In genomic region chr3:142724682-142725351, GRCh38 we compare ENCODE assay signal across 8 cellular contexts. TPM values are rescaled to one million over a fixed set of nuclear protein-coding genes. Genes with fewer than 3 reads are reported as not detected.
DNase-seq lines count a peak whose midpoint lies in the region; ATAC-seq, FAIRE-seq and TF ChIP-seq lines count a peak whose summit lies in the region.

No MANE protein-coding gene starts in this region.

- H3K4me2 ChIP-seq in PC-3 (ENCODE audit: low read length), result peak overlapping the region; percentile 94
- H3K4me2 ChIP-seq in GM12878 (ENCODE audit: control insufficient read depth, insufficient read depth), result peak overlapping the region; percentile 36

- H3K4me3 ChIP-seq in PC-3 (ENCODE audit: low read length) (peak overlapping the region; percentile 92), GM12878 (peak overlapping the region; percentile 70)

- DNase-seq in PC-3, result peak; percentile 28
- DNase-seq in GM12878 (ENCODE audit: low read depth, low spot score), result no peak
- peak; percentile 50 for DNase-seq in iPS DF 19.7 (ENCODE audit: low read depth, low spot score)
- peak; percentile 39 for DNase-seq in putamen (ENCODE audit: low spot score)

- SMC1A ChIA-PET in GM12878 (lab: Charles Lee; ENCODE audit: uncharacterized antibody, unreplicated experiment), result no interaction called here

- CTCF ChIA-PET in PC-3 (lab: Charles Lee), result no interaction called here
- CTCF ChIA-PET in GM12878 (lab: Yijun Ruan, JAX), result no interaction called here

- H3K36me3 ChIP-seq in PC-3 (ENCODE audit: low read depth, low read length), result no peaks in the 10 kb centered on the region
- H3K36me3 ChIP-seq in GM12878 (ENCODE audit: control insufficient read depth in 2 of 2, insufficient read depth in 2 of 2, low read length in 1 of 2), result no peaks in the 10 kb centered on the region

- FAIRE-seq in GM12878 (lab: Jason Lieb, UNC), result no peak

- intact Hi-C loops in PC-3 (cut with micrococcal nuclease) (loop anchor here (10.0 kb wide), 2 partner anchors 130 to 270 kb away; partner anchors contain the start of gene PLS1), GM12878 (cut with micrococcal nuclease; ENCODE audit: unreplicated experiment) (loop anchor here (5.0 kb wide), 2 partner anchors 703 to 1758 kb away; no protein-coding TSS in a partner anchor)

- RAD21 ChIA-PET in GM12878 (lab: Charles Lee; ENCODE audit: unreplicated experiment), result no interaction called here

- TF ChIP-seq EP300 in GM12878 (IDR thresholded peaks at IDR 0.05; ENCODE audit: borderline replicate concordance in 1 of 2, control insufficient read depth in 1 of 2, low read depth in 2 of 2, low read length in 2 of 2), result no peak

- H3K9me3 ChIP-seq in PC-3 (ENCODE audit: low read length) (no peaks in the 10 kb centered on the region), GM12878 (replicated peaks; ENCODE audit: control insufficient read depth, insufficient read depth, low read length) (no peaks in the 10 kb centered on the region)

- peak overlapping the region; percentile 51 for H3K9ac ChIP-seq in PC-3 (ENCODE audit: low read length)
- no peak overlapping the region for H3K9ac ChIP-seq in GM12878 (ENCODE audit: control insufficient read depth, insufficient read depth, low read length)

- peak; percentile 24; the same call in 1 of the 2 replicates for TF ChIP-seq CTCF in 22Rv1 (IDR thresholded peaks at IDR 0.05)
- 0 out of 2 replicates have a peak, but pooled peaks have one; percentile 15 for TF ChIP-seq CTCF in PC-3 (conservative IDR thresholded peaks at IDR 0.05; ENCODE audit: low read depth, low read length)
- no peak for TF ChIP-seq CTCF in GM12878 (IDR thresholded peaks at IDR 0.05 in 2 of 3, conservative IDR thresholded peaks at IDR 0.05 in 1 of 3; ENCODE audit: control insufficient read depth in 2 of 3, extremely low read depth in 1 of 3, insufficient read depth in 1 of 3, low read depth in 3 of 3, low read length in 3 of 3)

- no peaks in the 10 kb centered on the region for H3K79me2 ChIP-seq in PC-3 (ENCODE audit: low read length)
- H3K79me2 ChIP-seq in GM12878 (ENCODE audit: control insufficient read depth, insufficient read depth, low read length), result no peaks in the 10 kb centered on the region

- no peak for TF ChIP-seq RAD21 in GM12878 (IDR thresholded peaks at IDR 0.05; ENCODE audit: insufficient read depth, low read depth, low read length)

- no peak for TF ChIP-seq POLR2A in GM12878 (IDR thresholded peaks at IDR 0.05; ENCODE audit: low read depth, low read length)

- H4K20me1 ChIP-seq in PC-3 (ENCODE audit: low read length), result no peaks in the 10 kb centered on the region
- no peaks in the 10 kb centered on the region for H4K20me1 ChIP-seq in GM12878 (ENCODE audit: control insufficient read depth, insufficient read depth)

- no peaks in the 10 kb centered on the region for H3K27me3 ChIP-seq in PC-3 (ENCODE audit: low read length)
- no peaks in the 10 kb centered on the region for H3K27me3 ChIP-seq in GM12878 (replicated peaks in 1 of 2; ENCODE audit: control insufficient read depth in 2 of 2, insufficient read depth in 2 of 2, low read length in 1 of 2)

- in situ Hi-C loops in GM12878 (cut with MboI), result no loop called here

- no peaks in the 10 kb centered on the region for H3F3A ChIP-seq in PC-3 (ENCODE audit: low read length, unreplicated experiment)

- H3K4me1 ChIP-seq in PC-3 (ENCODE audit: insufficient read depth, low read length), result no peaks in the 10 kb centered on the region
- H3K4me1 ChIP-seq in GM12878 (ENCODE audit: control insufficient read depth, insufficient read depth, low read length), result no peaks in the 10 kb centered on the region

- ATAC-seq in GM18498 (IDR thresholded peaks at IDR 0.05; ENCODE audit: unreplicated experiment) (peak; percentile 12), HG03135 (IDR thresholded peaks at IDR 0.05; ENCODE audit: unreplicated experiment) (peak; percentile 5), PC-3 (peak; percentile 53), GM12878 (no peak; the same call in 1 of the 3 replicates), GM19023 (IDR thresholded peaks at IDR 0.05; ENCODE audit: unreplicated experiment) (no peak)

- BruUV-seq in PC-3 (replicated peaks; lab: Mats Ljungman, UMichigan) (no TSS peak), GM12878 (replicated peaks; lab: Mats Ljungman, UMichigan) (no TSS peak)

- 25% methylated on average over 35 of the region's 35 CpGs for WGBS in GM12878 (ENCODE audit: insufficient coverage, insufficient replicate concordance, low lambda C conversion rate, missing lambda C conversion rate)

- H3K9me2 ChIP-seq in PC-3 (replicated peaks; ENCODE audit: low read length), result no peaks in the 10 kb centered on the region

- H2AFZ ChIP-seq in PC-3 (ENCODE audit: low read length), result peak overlapping the region; percentile 85
- H2AFZ ChIP-seq in GM12878 (ENCODE audit: control insufficient read depth, low read depth, low read length), result peak overlapping the region; percentile 94

- peak overlapping the region; percentile 69 for H3K27ac ChIP-seq in 22Rv1
- H3K27ac ChIP-seq in PC-3 (ENCODE audit: low read length), result no peak overlapping the region
- H3K27ac ChIP-seq in GM12878 (ENCODE audit: control insufficient read depth, insufficient read depth), result no peak overlapping the region

- POLR2A ChIA-PET in PC-3 (lab: Charles Lee; ENCODE audit: unreplicated experiment) (no interaction called here), GM12878 (lab: Charles Lee) (no interaction called here)

TF ChIP-seq in GM12878, 131 proteins besides CTCF, POLR2A, EP300 and RAD21:
- TF ChIP-seq YY1 (IDR thresholded peaks at IDR 0.05; ENCODE audit: low read depth, low read length), result no peak
- TF ChIP-seq TARDBP (IDR thresholded peaks at IDR 0.05; ENCODE audit: borderline replicate concordance), result no peak
- no peak for TF ChIP-seq BHLHE40 (IDR thresholded peaks at IDR 0.05; ENCODE audit: borderline replicate concordance in 1 of 2, low read depth in 2 of 2, low read length in 1 of 2)
- no peak for TF ChIP-seq NR2C1 (IDR thresholded peaks at IDR 0.05)
- TF ChIP-seq POLR2AphosphoS2 (IDR thresholded peaks at IDR 0.05; ENCODE audit: low read depth, low read length), result no peak
- TF ChIP-seq HDAC2 (IDR thresholded peaks at IDR 0.05), result no peak
- no peak for TF ChIP-seq BCL11A (IDR thresholded peaks at IDR 0.05; ENCODE audit: low read depth, low read length)
- no peak for TF ChIP-seq ZBTB11 (CRISPR knock-in tag; IDR thresholded peaks at IDR 0.05)
- TF ChIP-seq CHD4 (IDR thresholded peaks at IDR 0.05), result no peak
- TF ChIP-seq, protein P1, sequence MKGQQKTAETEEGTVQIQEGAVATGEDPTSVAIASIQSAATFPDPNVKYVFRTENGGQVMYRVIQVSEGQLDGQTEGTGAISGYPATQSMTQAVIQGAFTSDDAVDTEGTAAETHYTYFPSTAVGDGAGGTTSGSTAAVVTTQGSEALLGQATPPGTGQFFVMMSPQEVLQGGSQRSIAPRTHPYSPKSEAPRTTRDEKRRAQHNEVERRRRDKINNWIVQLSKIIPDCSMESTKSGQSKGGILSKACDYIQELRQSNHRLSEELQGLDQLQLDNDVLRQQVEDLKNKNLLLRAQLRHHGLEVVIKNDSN (IDR thresholded peaks at IDR 0.05; ENCODE audit: borderline replicate concordance, extremely low read length, insufficient read depth, low read depth, low read length), result no peak
TF ChIP-seq in GM12878: peak in this region for 0.

RNA-seq across cellular contexts. Expression of gene TRPC1, which starts 1.0 kb away (rescaled TPM):
- total RNA-seq in PC-3 (2014; rRNA removed) (1.7 and 1.9 TPM in 2 replicates), GM12878 (2014; rRNA removed) (0.17 and 0.71 TPM in 2 replicates), GM12878 (2014; rRNA removed; fragmentation: Illumina TruSeq; extraction: Trizol) (0.18 and 0.28 TPM in 2 replicates), GM12878 (2021) (0.26 and 0.35 TPM in 2 replicates)
- total RNA-seq in GM12878 (2013; cell fraction: nucleolus; rRNA removed), result 1.0 and 2.2 TPM in 2 replicates
- polyA plus RNA-seq in GM12878 (2011; ENCODE audit: low read depth), result 0.14 TPM
- polyA plus RNA-seq in GM12878 (2011; rRNA removed) (2.9 and 6.0 TPM in 2 replicates), GM12878 (2014; fragmentation: Illumina TruSeq; extraction: Trizol) (0.12 and 0.27 TPM in 2 replicates), GM12878 (2014; fragmentation: Nextera tagmentation; extraction: Ambion mirVana) (under 1 TPM; 0.05 TPM), GM12878 (2014; rRNA removed) (0.15 and 0.97 TPM in 2 replicates), GM12878 (2016; fragmentation: Nextera tagmentation; extraction: Ambion mirVana) (under 1 TPM; 0.11 to 0.34 TPM)
- polyA plus RNA-seq in GM12878 (2011; cell fraction: cytosol; rRNA removed), result 1.4 and 1.6 TPM in 2 replicates
- polyA plus RNA-seq in GM12878 (2011; cell fraction: nucleus; rRNA removed), result 3.6 and 4.4 TPM in 2 replicates
- polyA plus RNA-seq in GM12878 (2012), result 0.27 and 0.28 TPM in 2 replicates
- polyA minus RNA-seq in GM12878 (2011; rRNA and poly(A)+ RNA removed), result 5.2 and 6.0 TPM in 2 replicates
- 2.7 and 3.9 TPM in 2 replicates for polyA minus RNA-seq in GM12878 (2011; cell fraction: cytosol; rRNA and poly(A)+ RNA removed)
- polyA minus RNA-seq in GM12878 (2011; cell fraction: nucleus; rRNA and poly(A)+ RNA removed), result 4.0 and 5.6 TPM in 2 replicates

Comparison
In these comparisons a context has a peak if more than half of its experiments do, and no peak if none do; other contexts are left out.
1. CTCF ChIP-seq: peak in 22Rv1 (single experiment) and PC-3 (single experiment); none in GM12878 (0 of 3).
2. ATAC-seq: peak in GM18498 (single experiment), HG03135 (single experiment) and PC-3 (single experiment); none in GM12878 (single experiment) and GM19023 (single experiment).